ENCODE assay signal across 8 cellular contexts in the genomic region with DNA sequence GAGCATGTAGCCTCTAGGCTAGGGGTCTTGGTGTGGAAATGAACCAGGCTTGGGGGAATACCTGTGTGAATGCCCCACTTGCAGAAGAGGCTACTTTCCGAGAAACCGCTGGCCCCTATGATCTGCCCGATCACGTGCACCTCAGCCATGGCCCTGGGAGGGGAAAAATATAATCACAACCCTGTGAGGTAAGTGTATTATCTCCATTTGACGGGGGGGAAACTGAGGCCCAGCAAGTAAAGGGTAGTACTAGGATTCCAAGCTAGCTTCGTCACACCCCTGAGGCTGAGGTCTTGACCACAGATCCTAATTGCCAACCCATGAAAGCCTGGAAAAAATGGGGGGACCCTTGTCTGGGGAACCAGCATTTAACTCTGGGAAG. TPM values are rescaled to one million over a fixed set of nuclear protein-coding genes. Genes with fewer than 3 reads are reported as not detected.
DNase-seq lines count a peak whose midpoint lies in the region; ATAC-seq, FAIRE-seq and TF ChIP-seq lines count a peak whose summit lies in the region.

No MANE protein-coding gene starts in this region.

- peak overlapping the region; percentile 98 for H2AFZ ChIP-seq in K562 (ENCODE audit: low read depth, low read length)

- no peaks in the 10 kb centered on the region for H3K9me1 ChIP-seq in K562 (ENCODE audit: control insufficient read depth, insufficient read depth, low read length)

- BruUV-seq in K562 (replicated peaks; lab: Mats Ljungman, UMichigan), result no TSS peak

- H3K27ac Mint-ChIP-seq in memory B cell, result peak overlapping the region; percentile 99

- H3K4me2 ChIP-seq in K562 (ENCODE audit: insufficient read depth, low read length), result peak overlapping the region; percentile 95

- peak overlapping the region; percentile 64 to 91 (median 76) for H3K4me3 ChIP-seq in heart left ventricle
- peak overlapping the region; percentile 80 for H3K4me3 ChIP-seq in K562
- H3K4me3 ChIP-seq in upper lobe of right lung, result peak overlapping the region; percentile 72

- H3K27me3 Mint-ChIP-seq in memory B cell, result no peaks in the 10 kb centered on the region

- ATAC-seq in heart left ventricle (peak in 1 of 4 donors; percentile 1), left ventricle myocardium superior (no peak), K562 (no peak), memory B cell (ENCODE audit: low read depth) (no peak), upper lobe of right lung (no peak), GM21423 (IDR thresholded peaks at IDR 0.05; ENCODE audit: unreplicated experiment) (no peak)

- no peak for FAIRE-seq in K562 (lab: Jason Lieb, UNC)

- peaks cover 37% of the 10 kb centered on the region for H3K79me2 ChIP-seq in K562 (ENCODE audit: control insufficient read depth, insufficient read depth, low read length)

- CTCF ChIA-PET in K562 (lab: Yijun Ruan, JAX; ENCODE audit: low intra/inter-chr PET ratio), result no interaction called here

- POLR2A ChIA-PET in K562 (lab: Yijun Ruan, JAX), result interaction anchor here (0.6 to 2.9 kb wide), 10 partner anchors 8 to 188 kb away, joined by 3 to 20 read pairs (median 4); partner anchors contain the start of gene TGFB1

- peak overlapping the region; percentile 91 to 100 (median 98) for H3K27ac ChIP-seq in heart left ventricle
- H3K27ac ChIP-seq in K562 (ENCODE audit: extremely low read depth, low read depth, low read length), result peak overlapping the region; percentile 100
- H3K27ac ChIP-seq in upper lobe of right lung, result peak overlapping the region; percentile 99

- H3K4me1 ChIP-seq in heart left ventricle (peaks cover 0 to 51% (median 9%) of the 10 kb centered on the region in 12 donors), K562 (replicated peaks in 1 of 2; ENCODE audit: control insufficient read depth in 2 of 2, insufficient read depth in 2 of 2, low read length in 2 of 2) (peaks cover 27 to 40% of the 10 kb centered on the region in 2 experiments), upper lobe of right lung (peaks cover 19% of the 10 kb centered on the region)

- in situ Hi-C loops in K562 (cut with MboI), result no loop called here
- in situ Hi-C loops in KBM-7 (cut with MboI; ENCODE audit: low pct_unique_long_range_greater_than_20kb, low sequenced_read_pairs), result no loop called here

- H3K4me1 Mint-ChIP-seq in memory B cell, result peaks cover 16% of the 10 kb centered on the region

- no peak for TF ChIP-seq EP300 in K562 (IDR thresholded peaks at IDR 0.05; ENCODE audit: low read length)

- TF ChIP-seq POLR2A in heart left ventricle (IDR thresholded peaks at IDR 0.05) (no peak), K562 (conservative IDR thresholded peaks at IDR 0.05) (no peak)

- no peak for TF ChIP-seq RAD21 in K562 (CRISPR knock-in tag; conservative IDR thresholded peaks at IDR 0.05 in 1 of 2, IDR thresholded peaks at IDR 0.05 in 1 of 2)

- 40 to 55% (median 49%) methylated on average over 6 of the region's 6 CpGs for WGBS in heart left ventricle, 4 donors
- WGBS in K562 (ENCODE audit: insufficient coverage, low coverage, missing lambda C conversion rate), result 10% methylated on average over 5 of the region's 6 CpGs

- peak overlapping the region; percentile 97 to 99 for H3K9ac ChIP-seq in K562 (ENCODE audit: insufficient read depth in 1 of 2, low read depth in 2 of 2, low read length in 2 of 2)

- H3K36me3 Mint-ChIP-seq in memory B cell, result no peaks in the 10 kb centered on the region

- intact Hi-C loops in heart left ventricle (cut with DNase I), result no loop called here
- intact Hi-C loops in left ventricle myocardium superior (cut with micrococcal nuclease), result no loop called here
- intact Hi-C loops in K562 (cut with micrococcal nuclease), result loop anchor here (10.0 kb wide), 1 partner anchor 71 kb away; the partner anchor contains the start of gene DMAC2
- intact Hi-C loops in upper lobe of right lung (cut with DNase I), result no loop called here

- H3K4me3 Mint-ChIP-seq in memory B cell, result peak overlapping the region; percentile 92

- TF ChIP-seq CTCF in heart left ventricle (IDR thresholded peaks at IDR 0.05), result no peak
- no peak for TF ChIP-seq CTCF in K562 (IDR thresholded peaks at IDR 0.05 in 2 of 3, conservative IDR thresholded peaks at IDR 0.05 in 1 of 3; ENCODE audit: insufficient read depth in 2 of 3, low read depth in 1 of 3, low read length in 3 of 3)
- TF ChIP-seq CTCF in upper lobe of right lung (IDR thresholded peaks at IDR 0.05), result no peak

- H3K9me3 Mint-ChIP-seq in memory B cell, result no peaks in the 10 kb centered on the region

- H3K9me3 ChIP-seq in heart left ventricle (no peaks in the 10 kb centered on the region), K562 (replicated peaks; ENCODE audit: control insufficient read depth, insufficient read depth, low read depth, low read length) (no peaks in the 10 kb centered on the region), upper lobe of right lung (no peaks in the 10 kb centered on the region)

- H3K36me3 ChIP-seq in heart left ventricle (no peaks in the 10 kb centered on the region), K562 (ENCODE audit: control insufficient read depth, insufficient read depth, low read length) (peaks cover 4% of the 10 kb centered on the region; the same call in 2 of the 3 replicates), upper lobe of right lung (no peaks in the 10 kb centered on the region)

- H3K27me3 ChIP-seq in heart left ventricle, result no peaks in the 10 kb centered on the region
- no peaks in the 10 kb centered on the region for H3K27me3 ChIP-seq in K562 (ENCODE audit: control insufficient read depth in 2 of 2, insufficient read depth in 2 of 2, low read length in 2 of 2)
- no peaks in the 10 kb centered on the region for H3K27me3 ChIP-seq in upper lobe of right lung

- no peaks in the 10 kb centered on the region for H4K20me1 ChIP-seq in K562 (replicated peaks; ENCODE audit: control insufficient read depth, insufficient read depth, low read length)

- DNase-seq in heart left ventricle (no peak), left ventricle myocardium superior (no peak), K562 (ENCODE audit: extremely low read depth in 1 of 4, low spot score in 3 of 4) (no peak), memory B cell (ENCODE audit: low spot score in 2 of 2) (no peak), upper lobe of right lung (no peak), NCI-H2029 treated with DMSO at 0.1 percent for 48 hours (lab: John Stamatoyannopoulos, UW) (no peak), KBM-7 (no peak)

RNA-seq across cellular contexts. Expression of gene B9D2, which starts 0.6 kb away (rescaled TPM):
- total RNA-seq in heart left ventricle (1 to 10 TPM; 2.0 to 5.1 (median 3.3) TPM), left ventricle myocardium superior (3.7 TPM), K562 (2014; rRNA removed) (3.5 and 6.7 TPM in 2 replicates), K562 (2014; rRNA removed; fragmentation: Illumina TruSeq; extraction: Trizol) (0.54 and 1.6 TPM in 2 replicates), K562 (2015; rRNA removed; fragmentation: Illumina TruSeq; extraction: Trizol) (5.2 and 5.5 TPM in 2 replicates), K562 (2021) (6.0 and 6.9 TPM in 2 replicates), upper lobe of right lung (5.5 TPM)
- polyA plus RNA-seq in heart left ventricle (10 to 100 TPM in 1 of 2 donors, 1 to 10 TPM in 1; 1.9 to 14.6 TPM), K562 (2011; rRNA removed) (2.8 and 5.8 TPM in 2 replicates), K562 (2014; fragmentation: Illumina TruSeq; extraction: Trizol) (2.2 and 3.4 TPM in 2 replicates), K562 (2014; fragmentation: Nextera tagmentation; extraction: Ambion mirVana) (1 to 10 TPM in 1 of 2 experiments, under 1 TPM in 1; 0.83 to 1.4 TPM), K562 (2014; rRNA removed) (3.4 and 3.5 TPM in 2 replicates)
- total RNA-seq in K562 (2011; cell fraction: chromatin; rRNA removed; ENCODE audit: low replicate concordance), result 2.5 and 4.1 TPM in 2 replicates
- total RNA-seq in K562 (2011; cell fraction: nucleolus; rRNA removed), result 2.6 and 4.3 TPM in 2 replicates
- total RNA-seq in K562 (2011; cell fraction: nucleoplasm; rRNA removed), result 2.5 and 2.7 TPM in 2 replicates
- 5.3 and 10.7 TPM in 2 replicates for polyA plus RNA-seq in K562 (2011; cell fraction: cytosol; rRNA removed)
- polyA plus RNA-seq in K562 (2011; cell fraction: nucleus; rRNA removed), result 5.0 and 5.1 TPM in 2 replicates
- 9.2 and 11.3 TPM in 2 replicates for polyA plus RNA-seq in K562 (2012)
- polyA minus RNA-seq in K562 (2011; rRNA and poly(A)+ RNA removed), result 0.69 and 0.84 TPM in 2 replicates
- 2.3 and 2.5 TPM in 2 replicates for polyA minus RNA-seq in K562 (2011; cell fraction: cytosol; rRNA and poly(A)+ RNA removed)
- 1.9 and 2.3 TPM in 2 replicates for polyA minus RNA-seq in K562 (2011; cell fraction: nucleus; rRNA and poly(A)+ RNA removed)

RNA-seq across cellular contexts. Expression of gene TGFB1, which starts 9.6 kb away (rescaled TPM):
- total RNA-seq in heart left ventricle (10 to 100 TPM in 8 of 9 donors, 1 to 10 TPM in 1; 9.4 to 68.8 (median 13.9) TPM), left ventricle myocardium superior (13.2 TPM), K562 (2014; rRNA removed) (18.6 and 25.8 TPM in 2 replicates), K562 (2014; rRNA removed; fragmentation: Illumina TruSeq; extraction: Trizol) (10.4 and 12.3 TPM in 2 replicates), K562 (2015; rRNA removed; fragmentation: Illumina TruSeq; extraction: Trizol) (14.7 and 17.2 TPM in 2 replicates), K562 (2021) (131 and 159 TPM in 2 replicates), upper lobe of right lung (99.0 TPM)
- polyA plus RNA-seq in heart left ventricle (10 to 100 TPM; 13.4 to 24.0 TPM), K562 (2011; rRNA removed) (11.8 and 13.4 TPM in 2 replicates), K562 (2014; fragmentation: Illumina TruSeq; extraction: Trizol) (45.7 and 64.4 TPM in 2 replicates), K562 (2014; fragmentation: Nextera tagmentation; extraction: Ambion mirVana) (under 1 TPM; 0.24 to 0.77 TPM), K562 (2014; rRNA removed) (35.2 and 37.8 TPM in 2 replicates)
- 64.3 and 157 TPM in 2 replicates for total RNA-seq in K562 (2011; cell fraction: chromatin; rRNA removed; ENCODE audit: low replicate concordance)
- total RNA-seq in K562 (2011; cell fraction: nucleolus; rRNA removed), result 136 and 144 TPM in 2 replicates
- 124 and 158 TPM in 2 replicates for total RNA-seq in K562 (2011; cell fraction: nucleoplasm; rRNA removed)
- 15.8 and 29.1 TPM in 2 replicates for polyA plus RNA-seq in K562 (2011; cell fraction: cytosol; rRNA removed)
- polyA plus RNA-seq in K562 (2011; cell fraction: nucleus; rRNA removed), result 32.7 and 67.7 TPM in 2 replicates
- polyA plus RNA-seq in K562 (2012), result 114 and 117 TPM in 2 replicates
- 8.5 and 9.4 TPM in 2 replicates for polyA minus RNA-seq in K562 (2011; rRNA and poly(A)+ RNA removed)
- polyA minus RNA-seq in K562 (2011; cell fraction: cytosol; rRNA and poly(A)+ RNA removed), result 77.3 and 101 TPM in 2 replicates
- 19.0 and 20.9 TPM in 2 replicates for polyA minus RNA-seq in K562 (2011; cell fraction: nucleus; rRNA and poly(A)+ RNA removed)

RNA-seq across cellular contexts. Expression of gene TMEM91, which starts 13.0 kb away (rescaled TPM):
- total RNA-seq in heart left ventricle (1 to 10 TPM; 1.0 to 5.4 (median 2.5) TPM), left ventricle myocardium superior (3.6 TPM), K562 (2014; rRNA removed) (2.8 and 4.3 TPM in 2 replicates), K562 (2014; rRNA removed; fragmentation: Illumina TruSeq; extraction: Trizol) (1.5 and 1.6 TPM in 2 replicates), K562 (2015; rRNA removed; fragmentation: Illumina TruSeq; extraction: Trizol) (1.7 and 1.8 TPM in 2 replicates), K562 (2021) (2.3 and 2.7 TPM in 2 replicates), upper lobe of right lung (19.5 TPM)
- polyA plus RNA-seq in heart left ventricle (1 to 10 TPM; 2.5 to 6.7 TPM), K562 (2011; rRNA removed) (3.0 and 3.9 TPM in 2 replicates), K562 (2014; fragmentation: Illumina TruSeq; extraction: Trizol) (3.0 and 3.1 TPM in 2 replicates), K562 (2014; fragmentation: Nextera tagmentation; extraction: Ambion mirVana) (1 to 10 TPM; 1.2 to 1.8 TPM), K562 (2014; rRNA removed) (3.1 and 5.2 TPM in 2 replicates)
- 24.4 and 50.0 TPM in 2 replicates for total RNA-seq in K562 (2011; cell fraction: chromatin; rRNA removed; ENCODE audit: low replicate concordance)
- 29.5 and 29.9 TPM in 2 replicates for total RNA-seq in K562 (2011; cell fraction: nucleolus; rRNA removed)
- total RNA-seq in K562 (2011; cell fraction: nucleoplasm; rRNA removed), result 34.4 and 41.6 TPM in 2 replicates
- 2.3 and 3.1 TPM in 2 replicates for polyA plus RNA-seq in K562 (2011; cell fraction: cytosol; rRNA removed)
- 18.6 and 23.2 TPM in 2 replicates for polyA plus RNA-seq in K562 (2011; cell fraction: nucleus; rRNA removed)
- polyA plus RNA-seq in K562 (2012), result 2.8 and 6.9 TPM in 2 replicates
- 1.9 and 2.4 TPM in 2 replicates for polyA minus RNA-seq in K562 (2011; rRNA and poly(A)+ RNA removed)
- polyA minus RNA-seq in K562 (2011; cell fraction: cytosol; rRNA and poly(A)+ RNA removed), result 2.0 and 3.7 TPM in 2 replicates
- 5.4 and 6.3 TPM in 2 replicates for polyA minus RNA-seq in K562 (2011; cell fraction: nucleus; rRNA and poly(A)+ RNA removed)

RNA-seq across cellular contexts. Expression of gene EXOSC5, which starts 33.8 kb away (rescaled TPM):
- 10 to 100 TPM in 8 of 9 donors, 1 to 10 TPM in 1; 9.6 to 18.6 (median 13.7) TPM for total RNA-seq in heart left ventricle
- 10 to 100 TPM; 21.2 to 40.4 TPM for polyA plus RNA-seq in heart left ventricle
- total RNA-seq in left ventricle myocardium superior, result 14.4 TPM
- 10.4 and 27.0 TPM in 2 replicates for total RNA-seq in K562 (2011; cell fraction: chromatin; rRNA removed; ENCODE audit: low replicate concordance)
- 28.7 and 35.4 TPM in 2 replicates for total RNA-seq in K562 (2011; cell fraction: nucleolus; rRNA removed)
- 18.0 and 19.2 TPM in 2 replicates for total RNA-seq in K562 (2011; cell fraction: nucleoplasm; rRNA removed)
- total RNA-seq in K562 (2014; rRNA removed), result 37.8 and 47.1 TPM in 2 replicates
- total RNA-seq in K562 (2014; rRNA removed; fragmentation: Illumina TruSeq; extraction: Trizol), result 8.6 and 10.9 TPM in 2 replicates
- total RNA-seq in K562 (2015; rRNA removed; fragmentation: Illumina TruSeq; extraction: Trizol), result 32.5 and 35.0 TPM in 2 replicates
- total RNA-seq in K562 (2021), result 59.7 and 66.0 TPM in 2 replicates
- 43.3 and 53.6 TPM in 2 replicates for polyA plus RNA-seq in K562 (2011; rRNA removed)
- 64.2 and 117 TPM in 2 replicates for polyA plus RNA-seq in K562 (2011; cell fraction: cytosol; rRNA removed)
- 33.3 and 35.8 TPM in 2 replicates for polyA plus RNA-seq in K562 (2011; cell fraction: nucleus; rRNA removed)
- polyA plus RNA-seq in K562 (2012), result 51.8 and 96.9 TPM in 2 replicates
- 22.3 and 47.3 TPM in 2 replicates for polyA plus RNA-seq in K562 (2014; fragmentation: Illumina TruSeq; extraction: Trizol)
- 10 to 100 TPM; 15.1 to 41.8 TPM for polyA plus RNA-seq in K562 (2014; fragmentation: Nextera tagmentation; extraction: Ambion mirVana)
- 75.5 and 76.1 TPM in 2 replicates for polyA plus RNA-seq in K562 (2014; rRNA removed)
- 8.8 and 12.2 TPM in 2 replicates for polyA minus RNA-seq in K562 (2011; rRNA and poly(A)+ RNA removed)
- 19.4 and 42.8 TPM in 2 replicates for polyA minus RNA-seq in K562 (2011; cell fraction: cytosol; rRNA and poly(A)+ RNA removed)
- polyA minus RNA-seq in K562 (2011; cell fraction: nucleus; rRNA and poly(A)+ RNA removed), result 10.1 and 11.0 TPM in 2 replicates
- total RNA-seq in upper lobe of right lung, result 12.4 TPM

RNA-seq across cellular contexts. Expression of gene BCKDHA, which starts 34.3 kb away (rescaled TPM):
- 100 to 1,000 TPM in 2 of 9 donors, 10 to 100 TPM in 7; 32.0 to 149 (median 39.2) TPM for total RNA-seq in heart left ventricle
- polyA plus RNA-seq in heart left ventricle, result 10 to 100 TPM; 39.1 to 74.4 TPM
- 49.2 TPM for total RNA-seq in left ventricle myocardium superior
- 10.6 and 34.3 TPM in 2 replicates for total RNA-seq in K562 (2011; cell fraction: chromatin; rRNA removed; ENCODE audit: low replicate concordance)
- total RNA-seq in K562 (2011; cell fraction: nucleolus; rRNA removed), result 28.8 and 36.0 TPM in 2 replicates
- 11.3 and 14.4 TPM in 2 replicates for total RNA-seq in K562 (2011; cell fraction: nucleoplasm; rRNA removed)
- 44.5 and 52.5 TPM in 2 replicates for total RNA-seq in K562 (2014; rRNA removed)
- total RNA-seq in K562 (2014; rRNA removed; fragmentation: Illumina TruSeq; extraction: Trizol), result 2.0 and 4.8 TPM in 2 replicates
- total RNA-seq in K562 (2015; rRNA removed; fragmentation: Illumina TruSeq; extraction: Trizol), result 10.6 and 14.0 TPM in 2 replicates
- 14.6 and 16.6 TPM in 2 replicates for total RNA-seq in K562 (2021)
- polyA plus RNA-seq in K562 (2011; rRNA removed), result 14.1 and 30.0 TPM in 2 replicates
- polyA plus RNA-seq in K562 (2011; cell fraction: cytosol; rRNA removed), result 42.6 and 93.8 TPM in 2 replicates
- polyA plus RNA-seq in K562 (2011; cell fraction: nucleus; rRNA removed), result 46.1 and 46.4 TPM in 2 replicates
- 18.7 and 29.6 TPM in 2 replicates for polyA plus RNA-seq in K562 (2012)
- polyA plus RNA-seq in K562 (2014; fragmentation: Illumina TruSeq; extraction: Trizol), result 24.0 and 28.8 TPM in 2 replicates
- polyA plus RNA-seq in K562 (2014; fragmentation: Nextera tagmentation; extraction: Ambion mirVana), result 1 to 10 TPM; 4.5 to 6.4 TPM
- 23.0 and 26.9 TPM in 2 replicates for polyA plus RNA-seq in K562 (2014; rRNA removed)
- 6.4 and 7.1 TPM in 2 replicates for polyA minus RNA-seq in K562 (2011; rRNA and poly(A)+ RNA removed)
- polyA minus RNA-seq in K562 (2011; cell fraction: cytosol; rRNA and poly(A)+ RNA removed), result 22.1 and 33.9 TPM in 2 replicates
- 11.6 and 15.8 TPM in 2 replicates for polyA minus RNA-seq in K562 (2011; cell fraction: nucleus; rRNA and poly(A)+ RNA removed)
- total RNA-seq in upper lobe of right lung, result 15.0 TPM
